8 cellular contexts compared by ENCODE assay signal in the genomic region with DNA sequence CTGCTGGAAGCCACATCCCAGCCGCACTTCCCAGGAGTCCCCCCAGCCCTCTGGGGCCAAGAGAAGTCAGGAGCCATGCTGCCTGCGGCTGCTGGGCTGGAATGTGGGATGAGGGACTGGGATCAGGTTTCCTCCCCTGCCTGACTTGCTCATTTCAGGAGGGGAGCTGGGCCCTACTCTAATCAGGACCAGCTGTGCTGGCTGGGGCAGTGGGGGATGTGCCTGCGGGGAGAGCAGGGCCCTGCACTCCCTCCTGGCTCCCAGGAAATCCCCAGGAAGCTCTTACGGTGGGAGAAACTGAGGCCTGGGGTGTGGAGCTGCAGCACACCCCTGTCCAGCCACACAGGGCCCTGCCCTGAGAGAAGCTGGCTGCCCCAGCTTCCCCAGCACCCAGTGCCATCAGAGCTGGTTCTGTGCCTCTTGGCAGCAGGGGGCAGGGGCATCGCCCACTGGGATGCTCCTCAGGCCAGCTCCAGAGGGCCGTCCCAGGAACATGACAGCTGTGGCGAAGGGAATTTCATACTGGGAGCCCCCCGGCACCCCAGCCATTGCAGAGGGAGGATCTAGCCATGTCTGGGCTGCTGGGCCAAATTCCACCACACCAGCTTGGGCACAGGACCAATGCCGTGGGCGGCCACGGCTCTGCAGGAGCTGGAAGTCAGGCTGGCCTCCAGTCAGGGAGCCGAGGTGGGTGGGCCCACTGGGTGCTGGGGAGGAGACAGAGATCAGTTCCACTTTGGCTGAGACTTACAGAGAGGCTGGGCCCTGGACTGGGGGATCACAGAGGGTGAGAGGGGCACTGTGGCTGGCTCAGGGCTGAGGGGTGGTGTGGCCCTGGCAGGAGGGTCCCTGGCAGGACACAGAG. TPM values are rescaled to one million over a fixed set of nuclear protein-coding genes. Genes with fewer than 3 reads are reported as not detected.
A peak's percentile ranks its signal among the peaks of the same experiment; 100 is the strongest.
DNase-seq lines count a peak whose midpoint lies in the region; FAIRE-seq and TF ChIP-seq lines count a peak whose summit lies in the region.
"Had no signal": no experiment of that assay in that cellular context is flagged by ENCODE, and none has a peak within 500 bp of the region (broad histone marks: within the 10 kb centered on the region; RNA-seq: fewer than 3 reads in every experiment).

No MANE protein-coding gene starts in this region.

- 49% methylated on average over 9 of the region's 12 CpGs for WGBS in esophagus muscularis mucosa

- H3K4me1 ChIP-seq in HUES48 (ENCODE audit: control insufficient read depth, insufficient read depth, low read length) (peaks cover 15% of the 10 kb centered on the region), kidney (ENCODE audit: control insufficient read depth in 1 of 2, insufficient read depth in 1 of 2, low read depth in 1 of 2, low read length in 2 of 2) (no peaks in the 10 kb centered on the region), esophagus muscularis mucosa (peaks cover 12 to 20% (median 19%) of the 10 kb centered on the region in 4 donors)

- H3K9me3 ChIP-seq in HUES48 (ENCODE audit: control insufficient read depth, insufficient read depth, low read length) (no peaks in the 10 kb centered on the region), kidney (ENCODE audit: control insufficient read depth in 1 of 2, low read length in 2 of 2) (no peaks in the 10 kb centered on the region), esophagus muscularis mucosa (no peaks in the 10 kb centered on the region)

- TF ChIP-seq CTCF in kidney (IDR thresholded peaks at IDR 0.05; ENCODE audit: borderline replicate concordance, extremely low read depth, insufficient read depth) (no peak), esophagus muscularis mucosa (IDR thresholded peaks at IDR 0.05) (no peak)

- intact Hi-C loops in kidney (cut with DNase I): no loop called here
- intact Hi-C loops in esophagus muscularis mucosa (cut with DNase I): no loop called here

- peak overlapping the region; percentile 32 for H3K27ac ChIP-seq in HUES48 (ENCODE audit: low read depth, low read length)
- no peak overlapping the region for H3K27ac ChIP-seq in kidney (ENCODE audit: low read depth in 2 of 2, low read length in 2 of 2)
- peak overlapping the region in 1 of 4 donors; percentile 48 for H3K27ac ChIP-seq in esophagus muscularis mucosa (replicated peaks in 1 of 4)

- H3K36me3 ChIP-seq in HUES48 (ENCODE audit: control insufficient read depth, insufficient read depth, low read length): no peaks in the 10 kb centered on the region
- no peaks in the 10 kb centered on the region for H3K36me3 ChIP-seq in kidney (ENCODE audit: control insufficient read depth in 1 of 2, insufficient read depth in 2 of 2, low read length in 2 of 2)
- no peaks in the 10 kb centered on the region for H3K36me3 ChIP-seq in esophagus muscularis mucosa

- peaks cover 6% of the 10 kb centered on the region for H3K27me3 ChIP-seq in HUES48 (ENCODE audit: control insufficient read depth, insufficient read depth, low read length)
- peaks cover 0 to 8% (median 2%) of the 10 kb centered on the region in 4 donors for H3K27me3 ChIP-seq in esophagus muscularis mucosa

- DNase-seq in brain pericyte (ENCODE audit: low read depth, low spot score): peak; percentile 86
- peak; percentile 73 for DNase-seq in kidney
- peak; percentile 65 for DNase-seq in urothelium cell line (ENCODE audit: low spot score)
- DNase-seq in esophagus muscularis mucosa (ENCODE audit: extremely low spot score): no peak
- no peak for DNase-seq in DMS153 (lab: John Stamatoyannopoulos, UW)
- DNase-seq in globus pallidus (ENCODE audit: low spot score): no peak

- no peak for TF ChIP-seq EP300 in esophagus muscularis mucosa (IDR thresholded peaks at IDR 0.05)

- H3K9ac ChIP-seq in HUES48 (ENCODE audit: low read depth, low read length) (no peak overlapping the region), kidney (ENCODE audit: low read length in 2 of 2) (no peak overlapping the region)

- no peak for TF ChIP-seq POLR2A in esophagus muscularis mucosa (IDR thresholded peaks at IDR 0.05; ENCODE audit: low read depth)

- FAIRE-seq in kidney (lab: Jason Lieb, UNC) (no peak), urothelium cell line (lab: Jason Lieb, UNC) (peak; percentile 9)

- H3K4me3 ChIP-seq in HUES48 (ENCODE audit: low read depth, low read length): no peak overlapping the region
- no peak overlapping the region for H3K4me3 ChIP-seq in kidney (ENCODE audit: low read length in 2 of 2)
- no peak overlapping the region for H3K4me3 ChIP-seq in esophagus muscularis mucosa

RNA-seq across cellular contexts. Expression of gene PRSS38, which starts 21.3 kb away (rescaled TPM):
- total RNA-seq in kidney (not detected), esophagus muscularis mucosa (not detected)
- polyA plus RNA-seq in kidney (ENCODE audit: insufficient read depth, low read depth, low replicate concordance): not detected
- total RNA-seq: glomerular endothelial cell had no signal

RNA-seq across cellular contexts. Expression of gene SNAP47, which starts 58.9 kb away (rescaled TPM):
- total RNA-seq in kidney (32.4 TPM), esophagus muscularis mucosa (10 to 100 TPM; 26.6 to 41.0 (median 38.8) TPM)
- 31.6 TPM for polyA plus RNA-seq in kidney (ENCODE audit: insufficient read depth, low read depth, low replicate concordance)

RNA-seq across cellular contexts. Expression of gene JMJD4, which starts 59.1 kb away (rescaled TPM):
- 15.9 TPM for total RNA-seq in kidney
- polyA plus RNA-seq in kidney (ENCODE audit: insufficient read depth, low read depth, low replicate concordance): 12.6 TPM
- total RNA-seq in esophagus muscularis mucosa: 10 to 100 TPM; 10.8 to 18.4 (median 14.2) TPM

Comparison
In these comparisons a context has a peak if more than half of its experiments do, and no peak if none do; other contexts are left out.
1. DNase-seq: peak in brain pericyte (single experiment), kidney (single experiment) and urothelium cell line (single experiment); none in esophagus muscularis mucosa (single experiment), DMS153 (single experiment) and globus pallidus (single experiment).